ENCODE assay signal across 8 cellular contexts in the genomic region with DNA sequence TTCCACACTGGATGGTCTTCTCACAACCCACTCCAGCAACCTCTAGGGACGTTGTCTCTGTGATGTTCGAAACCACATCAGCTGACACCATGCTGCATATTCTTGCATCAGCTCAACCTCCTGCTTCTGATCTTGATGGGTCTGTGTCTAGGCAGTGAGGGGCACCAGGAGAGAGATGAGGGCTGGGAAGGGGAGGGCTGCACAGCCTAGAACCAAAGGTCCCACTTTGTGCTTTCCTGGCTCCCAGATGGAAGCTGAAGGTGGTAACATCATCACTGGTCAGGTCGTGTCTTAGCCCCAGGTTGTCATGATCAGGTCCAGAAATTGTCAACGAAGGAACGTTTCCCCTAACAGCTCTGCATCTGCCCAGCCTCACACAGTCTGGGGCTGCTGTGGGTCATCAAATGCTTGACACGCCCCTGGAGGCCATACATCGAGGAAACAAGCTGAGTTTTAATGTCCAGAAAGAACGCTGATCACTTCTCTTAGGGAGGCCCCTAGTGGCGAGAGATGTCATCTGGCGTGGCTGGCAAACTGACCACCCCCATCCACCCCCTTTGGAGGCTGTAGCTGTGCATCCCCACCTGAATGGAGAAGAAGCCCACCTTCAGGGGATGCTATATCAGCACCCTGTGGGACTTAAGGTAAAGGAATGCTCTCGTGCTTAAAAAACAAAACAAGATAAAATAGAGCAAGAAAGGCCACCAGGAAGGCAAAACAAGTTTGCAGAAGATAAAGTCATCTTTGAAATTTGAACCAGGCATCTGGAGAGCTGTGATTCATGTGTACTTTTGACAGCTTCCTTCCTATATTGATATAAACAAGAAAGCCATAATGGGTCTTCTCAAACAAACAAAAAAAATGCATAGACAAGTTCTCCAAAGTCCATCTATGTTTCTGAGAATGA. TPM values are rescaled to one million over a fixed set of nuclear protein-coding genes. Genes with fewer than 3 reads are reported as not detected.
DNase-seq lines count a peak whose midpoint lies in the region; FAIRE-seq lines count a peak whose summit lies in the region.

No MANE protein-coding gene starts in this region.

- H3K36me3 Mint-ChIP-seq in activated naive CD4-positive, alpha-beta T cell treated with anti-CD3 and anti-CD28 coated beads for 36 hours (ENCODE audit: low read depth), result peaks cover 10% of the 10 kb centered on the region
- H3K36me3 Mint-ChIP-seq in dendritic cell treated with granulocyte-macrophage colony-stimulating factor and Interleukin-4, amounts not matched to agents 40 ng/mL and 50 ng/mL, for 4 days (ENCODE audit: low read depth), result peaks cover 16% of the 10 kb centered on the region

- no peak overlapping the region for H3K4me3 Mint-ChIP-seq in activated naive CD4-positive, alpha-beta T cell treated with anti-CD3 and anti-CD28 coated beads for 36 hours
- H3K4me3 Mint-ChIP-seq in dendritic cell treated with granulocyte-macrophage colony-stimulating factor and Interleukin-4, amounts not matched to agents 40 ng/mL and 50 ng/mL, for 4 days, result no peak overlapping the region

- CTCF ChIA-PET in activated naive CD4-positive, alpha-beta T cell treated with anti-CD3 and anti-CD28 coated beads for 36 hours (lab: Charles Lee), result interaction anchor here (0.6 to 3.7 kb wide), 25 partner anchors 16 to 140 kb away, joined by 3 to 37 read pairs (median 4); a partner anchor contains a TSS

- peak overlapping the region; percentile 43 for H3K27ac Mint-ChIP-seq in activated naive CD4-positive, alpha-beta T cell treated with anti-CD3 and anti-CD28 coated beads for 36 hours
- peak overlapping the region; percentile 37 for H3K27ac Mint-ChIP-seq in dendritic cell treated with granulocyte-macrophage colony-stimulating factor and Interleukin-4, amounts not matched to agents 40 ng/mL and 50 ng/mL, for 4 days

- DNase-seq in activated naive CD4-positive, alpha-beta T cell treated with anti-CD3 and anti-CD28 coated beads for 36 hours, result peak; percentile 56
- DNase-seq in activated naive CD4-positive, alpha-beta T cell treated with anti-CD3 and anti-CD28 coated beads, Interleukin-2, amount 50 U/mL, for 16 hours, result no peak
- DNase-seq in H4 (ENCODE audit: low spot score), result peak; percentile 78
- peak; percentile 56 for DNase-seq in LoVo (ENCODE audit: low spot score)
- peak; percentile 46 for DNase-seq in SKM-1 (lab: John Stamatoyannopoulos, UW; ENCODE audit: unreplicated experiment)
- peak; percentile 85 to 89 for DNase-seq in lung microvascular endothelial cell (ENCODE audit: low read depth in 2 of 2)
- peak; percentile 81 for DNase-seq in urothelium cell line (ENCODE audit: low spot score)

- no peaks in the 10 kb centered on the region for H3K27me3 Mint-ChIP-seq in activated naive CD4-positive, alpha-beta T cell treated with anti-CD3 and anti-CD28 coated beads for 36 hours (ENCODE audit: low read depth)
- H3K27me3 Mint-ChIP-seq in dendritic cell treated with granulocyte-macrophage colony-stimulating factor and Interleukin-4, amounts not matched to agents 40 ng/mL and 50 ng/mL, for 4 days, result no peaks in the 10 kb centered on the region

- peaks cover 6% of the 10 kb centered on the region for H3K9me3 Mint-ChIP-seq in activated naive CD4-positive, alpha-beta T cell treated with anti-CD3 and anti-CD28 coated beads for 36 hours
- H3K9me3 Mint-ChIP-seq in dendritic cell treated with granulocyte-macrophage colony-stimulating factor and Interleukin-4, amounts not matched to agents 40 ng/mL and 50 ng/mL, for 4 days, result peaks cover 9% of the 10 kb centered on the region

- peak; percentile 69 for FAIRE-seq in urothelium cell line (lab: Jason Lieb, UNC)

- H3K4me1 Mint-ChIP-seq in activated naive CD4-positive, alpha-beta T cell treated with anti-CD3 and anti-CD28 coated beads for 36 hours (ENCODE audit: low read depth), result peaks cover 27% of the 10 kb centered on the region
- H3K4me1 Mint-ChIP-seq in dendritic cell treated with granulocyte-macrophage colony-stimulating factor and Interleukin-4, amounts not matched to agents 40 ng/mL and 50 ng/mL, for 4 days (ENCODE audit: low read depth), result peaks cover 23% of the 10 kb centered on the region

- intact Hi-C loops in activated naive CD4-positive, alpha-beta T cell treated with anti-CD3 and anti-CD28 coated beads for 36 hours (cut with micrococcal nuclease), result loop anchor here (1.0 to 2.0 kb wide), 3 partner anchors 62 to 136 kb away; no protein-coding TSS in a partner anchor
- intact Hi-C loops in dendritic cell treated with granulocyte-macrophage colony-stimulating factor and Interleukin-4, amounts not matched to agents 40 ng/mL and 50 ng/mL, for 4 days (cut with micrococcal nuclease), result loop anchor here (2.0 to 5.0 kb wide), 2 partner anchors 112 to 136 kb away; no protein-coding TSS in a partner anchor

RNA-seq across cellular contexts. Expression of a gene that starts 58.3 kb away (rescaled TPM):
- 10 to 100 TPM; 13.5 to 14.3 TPM for total RNA-seq in activated naive CD4-positive, alpha-beta T cell treated with anti-CD3 and anti-CD28 coated beads for 36 hours
- total RNA-seq in H4 (2014; rRNA removed; shearing (Covaris generic)), result 66.0 and 70.8 TPM in 2 replicates
- 49.5 and 96.8 TPM in 2 replicates for total RNA-seq in lung microvascular endothelial cell
